ENCODE assay signal across 1 cellular context in genomic region chr19:50357178-50358100, GRCh38.
TF ChIP-seq lines count a peak whose summit lies in the region.

No MANE protein-coding gene starts in this region.

TF ChIP-seq in HepG2, 621 proteins besides CTCF, POLR2A, EP300 and RAD21 (continued from another document and continues in another):
- TF ChIP-seq AKNA (CRISPR knock-in tag; IDR thresholded peaks at IDR 0.05; ENCODE audit: borderline replicate concordance) (no peak), TFDP1 (CRISPR knock-in tag; IDR thresholded peaks at IDR 0.05; ENCODE audit: borderline replicate concordance) (no peak), ELF3 (CRISPR knock-in tag; IDR thresholded peaks at IDR 0.05) (no peak), ZNF333 (CRISPR knock-in tag; IDR thresholded peaks at IDR 0.05; ENCODE audit: borderline replicate concordance) (no peak), ZNF770 (CRISPR knock-in tag; IDR thresholded peaks at IDR 0.05) (no peak), FOXC1 (CRISPR knock-in tag; IDR thresholded peaks at IDR 0.05; ENCODE audit: borderline replicate concordance) (no peak), MLXIP (CRISPR knock-in tag; IDR thresholded peaks at IDR 0.05; ENCODE audit: borderline replicate concordance) (no peak), ZNF83 (CRISPR knock-in tag; IDR thresholded peaks at IDR 0.05; ENCODE audit: borderline replicate concordance) (no peak), PREB (CRISPR knock-in tag; IDR thresholded peaks at IDR 0.05) (no peak), ZNF605 (CRISPR knock-in tag; IDR thresholded peaks at IDR 0.05) (peak; percentile 29; the same call in 1 of the 2 replicates), GATAD2A (CRISPR knock-in tag; IDR thresholded peaks at IDR 0.05) (0 out of 2 replicates have a peak, but pooled peaks have one; percentile 26), ETV5 (CRISPR knock-in tag; IDR thresholded peaks at IDR 0.05; ENCODE audit: borderline replicate concordance) (peak; percentile 32; the same call in 1 of the 2 replicates), ZBTB37 (CRISPR knock-in tag; IDR thresholded peaks at IDR 0.05) (no peak), ZNF609 (CRISPR knock-in tag; IDR thresholded peaks at IDR 0.05; ENCODE audit: borderline replicate concordance) (no peak), ZSCAN21 (CRISPR knock-in tag; IDR thresholded peaks at IDR 0.05; ENCODE audit: borderline replicate concordance) (0 out of 2 replicates have a peak, but pooled peaks have one; percentile 43), MYC (CRISPR knock-in tag; IDR thresholded peaks at IDR 0.05; ENCODE audit: borderline replicate concordance) (no peak; the same call in 1 of the 2 replicates), ZNF382 (CRISPR knock-in tag; IDR thresholded peaks at IDR 0.05; ENCODE audit: borderline replicate concordance) (no peak), ZNF580 (CRISPR knock-in tag; IDR thresholded peaks at IDR 0.05; ENCODE audit: borderline replicate concordance, low read depth) (no peak), GLMP (CRISPR knock-in tag; IDR thresholded peaks at IDR 0.05; ENCODE audit: borderline replicate concordance) (no peak), ZBTB7A (CRISPR knock-in tag; IDR thresholded peaks at IDR 0.05) (no peak), YEATS4 (CRISPR knock-in tag; IDR thresholded peaks at IDR 0.05; ENCODE audit: borderline replicate concordance) (no peak), ZFX (CRISPR knock-in tag; IDR thresholded peaks at IDR 0.05; ENCODE audit: low read depth) (peak; percentile 39; the same call in 1 of the 2 replicates), U2AF1 (optimal IDR thresholded peaks at IDR 0.05; ENCODE audit: low read depth, low read length) (no peak), ZBTB7B (CRISPR knock-in tag; IDR thresholded peaks at IDR 0.05) (peak; percentile 55), ZSCAN20 (CRISPR knock-in tag; IDR thresholded peaks at IDR 0.05; ENCODE audit: borderline replicate concordance) (no peak), ZNF891 (CRISPR knock-in tag; IDR thresholded peaks at IDR 0.05) (peak; percentile 59; the same call in 1 of the 2 replicates), NR2F6 (IDR thresholded peaks at IDR 0.05) (no peak), NR2F6 (CRISPR knock-in tag; IDR thresholded peaks at IDR 0.05) (0 out of 2 replicates have a peak, but pooled peaks have one; percentile 14), GFI1 (CRISPR knock-in tag; IDR thresholded peaks at IDR 0.05; ENCODE audit: borderline replicate concordance) (no peak), NKX3-1 (CRISPR knock-in tag; IDR thresholded peaks at IDR 0.05) (no peak), NR1H2 (CRISPR knock-in tag; IDR thresholded peaks at IDR 0.05; ENCODE audit: borderline replicate concordance, low read depth) (no peak), ZNF446 (CRISPR knock-in tag; IDR thresholded peaks at IDR 0.05) (no peak), CC2D1A (CRISPR knock-in tag; IDR thresholded peaks at IDR 0.05) (no peak), TFAP4 (IDR thresholded peaks at IDR 0.05; ENCODE audit: borderline replicate concordance, low read depth) (no peak), XBP1 (CRISPR knock-in tag; IDR thresholded peaks at IDR 0.05) (no peak)
